8 cellular contexts compared by ENCODE assay signal in genomic region chr15:99443056-99443756, GRCh38.
DNase-seq lines count a peak whose midpoint lies in the region; ATAC-seq and TF ChIP-seq lines count a peak whose summit lies in the region.

No MANE protein-coding gene starts in this region.

- TF ChIP-seq POLR2A in heart left ventricle (IDR thresholded peaks at IDR 0.05) (no peak), prostate gland (IDR thresholded peaks at IDR 0.05) (no peak)

- H3K9me2 ChIP-seq in Karpas-422 (replicated peaks; ENCODE audit: insufficient read depth, low read length), result no peaks in the 10 kb centered on the region

- H3K27ac ChIP-seq in BLaER1, result peak overlapping the region; percentile 48; the same call in 1 of the 2 replicates
- no peak overlapping the region for H3K27ac ChIP-seq in Panc1 (ENCODE audit: low read length)
- H3K27ac ChIP-seq in heart left ventricle, result peak overlapping the region; percentile 70 to 89 (median 82)
- no peak overlapping the region for H3K27ac ChIP-seq in prostate gland
- no peak overlapping the region for H3K27ac ChIP-seq in Karpas-422 (ENCODE audit: low read length)

- H3K4me3 ChIP-seq in BLaER1 (peak overlapping the region; percentile 15; the same call in 1 of the 2 replicates), Panc1 (ENCODE audit: low read depth in 2 of 2, low read length in 2 of 2) (no peak overlapping the region), heart left ventricle (peak overlapping the region in 1 of 12 donors; percentile 19), prostate gland (no peak overlapping the region), Karpas-422 (ENCODE audit: low read length) (no peak overlapping the region)

- whole genome bisulfite sequencing in heart left ventricle, 4 donors, result 75 to 85% (median 81%) methylated on average over 6 to 10 of the region's 10 CpGs
- WGBS in prostate gland, result 76% methylated on average over 10 of the region's 10 CpGs

- H3K36me3 ChIP-seq in BLaER1, result no peaks in the 10 kb centered on the region
- H3K36me3 ChIP-seq in Panc1 (ENCODE audit: control insufficient read depth, insufficient read depth, low read length), result no peaks in the 10 kb centered on the region
- H3K36me3 ChIP-seq in heart left ventricle, result no peaks in the 10 kb centered on the region
- no peaks in the 10 kb centered on the region for H3K36me3 ChIP-seq in prostate gland
- no peaks in the 10 kb centered on the region for H3K36me3 ChIP-seq in Karpas-422 (ENCODE audit: insufficient read depth, low read length)

- DNase-seq in Panc1 (ENCODE audit: low read depth, low spot score) (no peak), heart left ventricle (peak in 2 of 5 donors; percentile 8 to 11), prostate gland (ENCODE audit: low spot score) (peak; percentile 2), inferior parietal cortex (ENCODE audit: extremely low spot score) (no peak), Karpas-422 (no peak), putamen (ENCODE audit: low spot score) (no peak)
- DNase-seq in effector CD8-positive, alpha-beta T cell (lab: John Stamatoyannopoulos, UW), result no peak

- ATAC-seq in Panc1, result peak; percentile 5; the same call in 1 of the 2 replicates
- ATAC-seq in heart left ventricle, result peak in 2 of 4 donors; percentile 1 to 8

- CTCF ChIA-PET in Panc1 (lab: Charles Lee), result interaction anchor here (1.4 kb wide), 1 partner anchor 261 kb away, joined by 3 read pairs; no protein-coding TSS in a partner anchor

- TF ChIP-seq CTCF in Panc1 (IDR thresholded peaks at IDR 0.05) (no peak), heart left ventricle (IDR thresholded peaks at IDR 0.05) (no peak), prostate gland (IDR thresholded peaks at IDR 0.05) (no peak)

- H3K9me3 ChIP-seq in BLaER1 (no peaks in the 10 kb centered on the region), Panc1 (ENCODE audit: control insufficient read depth, insufficient read depth, low read depth, low read length) (no peaks in the 10 kb centered on the region), heart left ventricle (no peaks in the 10 kb centered on the region), prostate gland (no peaks in the 10 kb centered on the region), Karpas-422 (ENCODE audit: low read length) (no peaks in the 10 kb centered on the region)

- H4K20me1 ChIP-seq in BLaER1 (no peaks in the 10 kb centered on the region), Karpas-422 (ENCODE audit: insufficient read depth, low read depth, low read length) (0 out of 2 replicates have a peak, but pooled peaks cover 3% of the 10 kb centered on the region)

- BruUV-seq in Panc1 (replicated peaks; lab: Mats Ljungman, UMichigan), result no TSS peak

- POLR2A ChIA-PET in Panc1 (lab: Charles Lee), result no interaction called here

- H3K9ac ChIP-seq in BLaER1 (no peak overlapping the region; the same call in 1 of the 2 replicates), Karpas-422 (ENCODE audit: low read length) (no peak overlapping the region)

- H3K4me1 ChIP-seq in BLaER1, result peaks cover 97% of the 10 kb centered on the region
- peaks cover 17% of the 10 kb centered on the region for H3K4me1 ChIP-seq in Panc1 (ENCODE audit: control insufficient read depth, insufficient read depth, low read length)
- H3K4me1 ChIP-seq in heart left ventricle, result peaks cover 5 to 64% (median 42%) of the 10 kb centered on the region in 12 donors
- H3K4me1 ChIP-seq in prostate gland (replicated peaks), result no peaks in the 10 kb centered on the region
- peaks cover 12% of the 10 kb centered on the region for H3K4me1 ChIP-seq in Karpas-422 (ENCODE audit: low read length)

- H3K27me3 ChIP-seq in BLaER1, result no peaks in the 10 kb centered on the region
- H3K27me3 ChIP-seq in Panc1 (ENCODE audit: control insufficient read depth, insufficient read depth, low read length), result no peaks in the 10 kb centered on the region
- no peaks in the 10 kb centered on the region for H3K27me3 ChIP-seq in heart left ventricle
- no peaks in the 10 kb centered on the region for H3K27me3 ChIP-seq in prostate gland (replicated peaks; ENCODE audit: insufficient read depth)
- H3K27me3 ChIP-seq in Karpas-422 (ENCODE audit: low read length), result no peaks in the 10 kb centered on the region

- in situ Hi-C loops in Panc1 (cut with HindIII; ENCODE audit: low pct_unique_long_range_greater_than_20kb, low sequenced_read_pairs), result no loop called here

- intact Hi-C loops in Panc1 (cut with micrococcal nuclease; ENCODE audit: unreplicated experiment) (no loop called here), heart left ventricle (cut with DNase I) (loop anchor here in 1 of 10 donors (10.0 kb wide), 1 partner anchor 122 kb away; the partner anchor contains the start of gene MEF2A), prostate gland (cut with DNase I) (no loop called here)

- peak overlapping the region; percentile 95 for H3K4me2 ChIP-seq in BLaER1
- no peak overlapping the region for H3K4me2 ChIP-seq in Karpas-422 (ENCODE audit: low read depth, low read length, poor library complexity, severe bottlenecking)

- no peaks in the 10 kb centered on the region for H3K79me2 ChIP-seq in Karpas-422 (ENCODE audit: low read length)

- H2AFZ ChIP-seq in Karpas-422 (ENCODE audit: low read length), result no peak overlapping the region

Comparison
In these comparisons a context has a peak if more than half of its experiments do, and no peak if none do; other contexts are left out.
1. H3K27ac ChIP-seq: peak in BLaER1 (single experiment) and heart left ventricle (12 of 12); none in Panc1 (single experiment), prostate gland (0 of 2) and Karpas-422 (single experiment).